ENCODE assay signal across 1 cellular context in genomic region chr19:10729406-10729805, GRCh38.
TF ChIP-seq lines count a peak whose summit lies in the region.

No MANE protein-coding gene starts in this region.

TF ChIP-seq in IMR-90, 13 proteins besides CTCF, POLR2A, EP300 and RAD21:
- no peak for TF ChIP-seq MXI1 (IDR thresholded peaks at IDR 0.05; ENCODE audit: borderline replicate concordance, low read depth, low read length)
- TF ChIP-seq FOS (IDR thresholded peaks at IDR 0.05; ENCODE audit: low read depth, low read length), result no peak
- TF ChIP-seq USF2 (IDR thresholded peaks at IDR 0.05; ENCODE audit: low read depth, low read length), result no peak
- no peak for TF ChIP-seq BHLHE40 (IDR thresholded peaks at IDR 0.05; ENCODE audit: low read depth, low read length)
